8 cellular contexts compared by ENCODE assay signal in the genomic region with DNA sequence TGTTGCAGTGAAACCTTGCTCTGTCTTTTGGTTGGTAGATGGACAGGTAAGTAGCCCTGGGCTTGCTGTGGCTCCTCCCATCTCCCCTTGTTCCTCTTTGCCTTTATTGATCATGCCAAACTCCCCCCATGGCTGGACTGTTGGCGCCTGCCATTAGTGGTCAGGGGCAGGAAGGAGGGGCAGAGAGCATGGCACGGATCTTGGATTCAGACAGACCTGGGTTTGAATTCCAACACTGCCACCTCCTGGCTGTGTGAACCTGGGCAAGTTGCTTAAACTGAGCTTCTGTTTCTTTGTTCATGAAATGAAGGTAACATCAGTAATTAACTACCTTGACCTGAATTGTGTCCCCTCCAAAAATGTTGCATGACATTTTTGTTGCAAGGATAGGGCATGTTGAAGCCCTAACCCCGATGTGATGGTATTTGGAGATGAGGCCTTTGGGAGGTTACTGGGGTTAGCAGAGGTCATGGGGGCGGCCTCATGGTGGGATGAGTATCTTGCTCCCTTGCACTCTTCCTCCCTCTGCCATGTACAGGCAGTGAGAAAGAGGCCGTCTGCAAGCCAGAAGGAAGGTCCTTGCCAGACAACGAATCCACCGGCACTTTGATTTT.
DNase-seq lines count a peak whose midpoint lies in the region; ATAC-seq lines count a peak whose summit lies in the region.

No MANE protein-coding gene starts in this region.

- peak; percentile 46 for DNase-seq in DMS53 (lab: John Stamatoyannopoulos, UW)
- DNase-seq in DMS53 treated with DMSO at 0.1 percent for 48 hours (lab: John Stamatoyannopoulos, UW; ENCODE audit: unreplicated experiment) = no peak
- DNase-seq in NCI-H82 (lab: John Stamatoyannopoulos, UW) = peak; percentile 73
- peak; percentile 63 for DNase-seq in ecto neural progenitor cell (ENCODE audit: low spot score)
- DNase-seq in nucleus accumbens (lab: John Stamatoyannopoulos, UW) = peak in 34 of 56 donors; percentile 9 to 78 (median 33)

- ATAC-seq in HG02642 (IDR thresholded peaks at IDR 0.05; ENCODE audit: poor library complexity, unreplicated experiment) = peak; percentile 22
- no peak for ATAC-seq in HG02759 (IDR thresholded peaks at IDR 0.05; ENCODE audit: unreplicated experiment)
- ATAC-seq in GM21367 (IDR thresholded peaks at IDR 0.05; ENCODE audit: unreplicated experiment) = no peak
